Comparison of ENCODE assay signal across 1 cellular context in genomic region chr10:100129424-100129823, GRCh38.
A peak's percentile ranks its signal among the peaks of the same experiment; 100 is the strongest.
TF ChIP-seq lines count a peak whose summit lies in the region.

No MANE protein-coding gene starts in this region.

TF ChIP-seq in K562, 482 proteins besides CTCF, POLR2A, EP300 and RAD21 (continues in another document):
- TF ChIP-seq ARID1B (IDR thresholded peaks at IDR 0.05), result peak; percentile 62; the same call in 1 of the 2 replicates
- TF ChIP-seq BHLHE40 (IDR thresholded peaks at IDR 0.05; ENCODE audit: low read length), result no peak
- no peak for TF ChIP-seq U2AF1 (optimal IDR thresholded peaks at IDR 0.05; ENCODE audit: low read depth, low read length)
- no peak for TF ChIP-seq AFF4 (CRISPR knock-in tag; IDR thresholded peaks at IDR 0.05)
- TF ChIP-seq CBX8 (IDR thresholded peaks at IDR 0.05; ENCODE audit: borderline replicate concordance, extremely low read depth, low read depth, low read length, poor library complexity, severe bottlenecking), result no peak
- no peak for TF ChIP-seq ESRRA (IDR thresholded peaks at IDR 0.05; ENCODE audit: borderline replicate concordance, low read depth)
- TF ChIP-seq DACH1 (IDR thresholded peaks at IDR 0.05; ENCODE audit: partially characterized antibody), result no peak
- no peak for TF ChIP-seq ILK (tag; IDR thresholded peaks at IDR 0.05; ENCODE audit: borderline replicate concordance, low read depth)
- no peak for TF ChIP-seq ZNF77 (CRISPR knock-in tag; IDR thresholded peaks at IDR 0.05)
- no peak for TF ChIP-seq SRSF9 (IDR thresholded peaks at IDR 0.05; ENCODE audit: borderline replicate concordance, low read depth, low read length)
- no peak for TF ChIP-seq SAP30 (IDR thresholded peaks at IDR 0.05; ENCODE audit: borderline replicate concordance, insufficient read depth, low read depth, low read length, poor library complexity, severe bottlenecking)
- no peak for TF ChIP-seq CCAR2 (IDR thresholded peaks at IDR 0.05; ENCODE audit: low read depth, low read length)
- no peak for TF ChIP-seq RNF2 (IDR thresholded peaks at IDR 0.05)
- no peak for TF ChIP-seq ZNF830 (CRISPR knock-in tag; IDR thresholded peaks at IDR 0.05)
- TF ChIP-seq NCOA2 (IDR thresholded peaks at IDR 0.05; ENCODE audit: partially characterized antibody in 2 of 2), result no peak
- TF ChIP-seq WHSC1 (IDR thresholded peaks at IDR 0.05; ENCODE audit: low read length), result no peak
- TF ChIP-seq ZNF431 (CRISPR knock-in tag; IDR thresholded peaks at IDR 0.05), result no peak
- peak; percentile 85 for TF ChIP-seq PRDM10 (IDR thresholded peaks at IDR 0.05; ENCODE audit: partially characterized antibody)
- TF ChIP-seq ZEB2 (IDR thresholded peaks at IDR 0.05), result no peak
- TF ChIP-seq SFPQ (IDR thresholded peaks at IDR 0.05; ENCODE audit: low read depth, low read length), result no peak
- TF ChIP-seq PHF21A (IDR thresholded peaks at IDR 0.05; ENCODE audit: borderline replicate concordance, low read depth), result no peak
- TF ChIP-seq ZNF280A (IDR thresholded peaks at IDR 0.05; ENCODE audit: low read depth, partially characterized antibody), result no peak
- TF ChIP-seq SRSF3 (IDR thresholded peaks at IDR 0.05; ENCODE audit: insufficient read depth, low read length), result no peak
- no peak for TF ChIP-seq MTA1 (IDR thresholded peaks at IDR 0.05; ENCODE audit: borderline replicate concordance)
- TF ChIP-seq FOXJ2 (tag; IDR thresholded peaks at IDR 0.05), result no peak
- TF ChIP-seq SAFB (IDR thresholded peaks at IDR 0.05; ENCODE audit: borderline replicate concordance, low read depth, low read length), result no peak
- peak; percentile 61 for TF ChIP-seq CBFA2T3 (IDR thresholded peaks at IDR 0.05)
- no peak for TF ChIP-seq PHF20 (IDR thresholded peaks at IDR 0.05; ENCODE audit: partially characterized antibody)
- TF ChIP-seq DIDO1 (tag; IDR thresholded peaks at IDR 0.05; ENCODE audit: low read depth), result no peak
- TF ChIP-seq CBFA2T2 (conservative IDR thresholded peaks at IDR 0.05), result peak; percentile 25; the same call in 1 of the 2 replicates
- TF ChIP-seq ZFP1 (CRISPR knock-in tag; IDR thresholded peaks at IDR 0.05), result no peak
- no peak for TF ChIP-seq KLF1 (tag; IDR thresholded peaks at IDR 0.05)
- TF ChIP-seq BCL6 (CRISPR knock-in tag; IDR thresholded peaks at IDR 0.05), result no peak
- no peak for TF ChIP-seq SMAD3 (CRISPR knock-in tag; conservative IDR thresholded peaks at IDR 0.05)
- TF ChIP-seq USF2 (CRISPR knock-in tag; IDR thresholded peaks at IDR 0.05), result peak; percentile 49
- TF ChIP-seq ZNF785 (CRISPR knock-in tag; IDR thresholded peaks at IDR 0.05), result no peak
- TF ChIP-seq ZNF75A (CRISPR knock-in tag; IDR thresholded peaks at IDR 0.05), result no peak
- no peak for TF ChIP-seq ZNF778 (CRISPR knock-in tag; IDR thresholded peaks at IDR 0.05)
- no peak for TF ChIP-seq HDAC1 (IDR thresholded peaks at IDR 0.05)
- no peak for TF ChIP-seq ZNF740 (CRISPR knock-in tag; IDR thresholded peaks at IDR 0.05)
- no peak for TF ChIP-seq ZNF740 (tag; IDR thresholded peaks at IDR 0.05)
- no peak for TF ChIP-seq YY1 (IDR thresholded peaks at IDR 0.05; ENCODE audit: borderline replicate concordance in 1 of 3, control insufficient read depth in 1 of 3, extremely low read depth in 1 of 3, insufficient read depth in 3 of 3, insufficient read length in 1 of 3, insufficient replicate concordance in 2 of 3, low read depth in 1 of 3, low read length in 2 of 3)
- no peak for TF ChIP-seq POLR2G (IDR thresholded peaks at IDR 0.05; ENCODE audit: low read depth, low read length)
- no peak for TF ChIP-seq MLLT1 (IDR thresholded peaks at IDR 0.05)
- TF ChIP-seq ZNF589 (CRISPR knock-in tag; IDR thresholded peaks at IDR 0.05; ENCODE audit: low read depth), result no peak
- no peak for TF ChIP-seq NR2C2 (CRISPR knock-in tag; IDR thresholded peaks at IDR 0.05)
- no peak for TF ChIP-seq NR2C2 (tag; IDR thresholded peaks at IDR 0.05)
- peak in 1 of 2 experiments; percentile 38 for TF ChIP-seq E2F6 (IDR thresholded peaks at IDR 0.05; ENCODE audit: borderline replicate concordance in 1 of 2, extremely low read depth in 1 of 2, insufficient read depth in 1 of 2, insufficient read length in 1 of 2, low read depth in 1 of 2, low read length in 1 of 2, poor library complexity in 1 of 2, severe bottlenecking in 1 of 2)
- TF ChIP-seq HDGF (IDR thresholded peaks at IDR 0.05), result no peak
- TF ChIP-seq ZNF311 (CRISPR knock-in tag; IDR thresholded peaks at IDR 0.05), result no peak
- peak; percentile 62; the same call in 1 of the 2 replicates for TF ChIP-seq L3MBTL2 (IDR thresholded peaks at IDR 0.05)
- no peak for TF ChIP-seq ZBTB12 (CRISPR knock-in tag; IDR thresholded peaks at IDR 0.05)
- peak; percentile 33; the same call in 1 of the 2 replicates for TF ChIP-seq TAL1 (IDR thresholded peaks at IDR 0.05)
